ENCODE assay signal across 9 cellular contexts in genomic region chr18:58542426-58543159, GRCh38.
DNase-seq lines count a peak whose midpoint lies in the region; ATAC-seq, FAIRE-seq and TF ChIP-seq lines count a peak whose summit lies in the region.
"Had no signal": no experiment of that assay in that cellular context is flagged by ENCODE, and none has a peak within 500 bp of the region (broad histone marks: within the 10 kb centered on the region; RNA-seq: fewer than 3 reads in every experiment).

No MANE protein-coding gene starts in this region.

- H3K27ac Mint-ChIP-seq in CD8-positive, alpha-beta memory T cell: peak overlapping the region in 5 of 8 donors; percentile 4 to 69 (median 68)

- ATAC-seq in GM21723 (IDR thresholded peaks at IDR 0.05; ENCODE audit: unreplicated experiment): peak; percentile 1
- no peak for ATAC-seq in RWPE2 (ENCODE audit: low read depth)
- peak; percentile 69 for ATAC-seq in left colon
- ATAC-seq in GM19452 (IDR thresholded peaks at IDR 0.05; ENCODE audit: unreplicated experiment): no peak

- intact Hi-C loops in left colon (cut with DNase I, micrococcal nuclease) (no loop called here), lower leg skin (cut with DNase I; ENCODE audit: low total_unique reads) (no loop called here)

- no peaks in the 10 kb centered on the region for H3K9me3 ChIP-seq in CD8-positive, alpha-beta memory T cell (ENCODE audit: low read length)
- H3K9me3 ChIP-seq in RWPE2 (ENCODE audit: severe bottlenecking): no peaks in the 10 kb centered on the region

- TF ChIP-seq POLR2A in lower leg skin (IDR thresholded peaks at IDR 0.05): no peak

- peak overlapping the region in 2 of 7 donors; percentile 27 to 35 for H3K4me3 Mint-ChIP-seq in CD8-positive, alpha-beta memory T cell

- 84 to 85% methylated on average over 7 of the region's 7 CpGs for WGBS in lower leg skin, 2 donors

- H3K27ac ChIP-seq in CD8-positive, alpha-beta memory T cell (ENCODE audit: low read depth, low read length): no peak overlapping the region
- peak overlapping the region; percentile 85 for H3K27ac ChIP-seq in RWPE2 (ENCODE audit: poor library complexity, severe bottlenecking)

- peaks cover 0 to 3% of the 10 kb centered on the region in 2 donors for H3K27me3 Mint-ChIP-seq in CD8-positive, alpha-beta memory T cell

- TF ChIP-seq CTCF in RWPE2 (IDR thresholded peaks at IDR 0.05; ENCODE audit: poor library complexity, severe bottlenecking) (no peak), lower leg skin (IDR thresholded peaks at IDR 0.05) (no peak)

- CTCF ChIA-PET in CD8-positive, alpha-beta memory T cell (lab: Charles Lee): interaction anchor here (0.9 to 3.1 kb wide), 6 partner anchors 11 to 226 kb away, joined by 3 to 19 read pairs (median 4); partner anchors contain the start of gene MALT1

- no peaks in the 10 kb centered on the region for H3K27me3 ChIP-seq in CD8-positive, alpha-beta memory T cell (ENCODE audit: insufficient read depth, low read length, poor library complexity, severe bottlenecking)
- no peaks in the 10 kb centered on the region for H3K27me3 ChIP-seq in RWPE2 (ENCODE audit: insufficient read depth, poor library complexity, severe bottlenecking)

- H3K36me3 Mint-ChIP-seq in CD8-positive, alpha-beta memory T cell: no peaks in the 10 kb centered on the region

- no peak for DNase-seq in CD8-positive, alpha-beta memory T cell
- DNase-seq in RWPE2 (ENCODE audit: low spot score): no peak
- no peak for DNase-seq in left colon
- no peak for DNase-seq in cerebellar cortex (ENCODE audit: low spot score)
- DNase-seq in urothelium cell line (ENCODE audit: low spot score): no peak
- DNase-seq in lower leg skin (ENCODE audit: low spot score in 2 of 2): no peak
- DNase-seq: DMS79 had no signal

- no peaks in the 10 kb centered on the region for H3K9me3 Mint-ChIP-seq in CD8-positive, alpha-beta memory T cell

- H3K36me3 ChIP-seq in CD8-positive, alpha-beta memory T cell (ENCODE audit: insufficient read depth, low read length): no peaks in the 10 kb centered on the region
- H3K36me3 ChIP-seq in RWPE2 (ENCODE audit: low read depth): no peaks in the 10 kb centered on the region

- POLR2A ChIA-PET in CD8-positive, alpha-beta memory T cell (lab: Charles Lee): no interaction called here

- no peak overlapping the region for H3K4me3 ChIP-seq in CD8-positive, alpha-beta memory T cell (ENCODE audit: low read length)
- H3K4me3 ChIP-seq in RWPE2 (ENCODE audit: severe bottlenecking): no peak overlapping the region
- no peak overlapping the region for H3K4me3 ChIP-seq in lower leg skin (ENCODE audit: low read depth, poor library complexity, severe bottlenecking)

- peaks cover 16% of the 10 kb centered on the region for H3K4me1 ChIP-seq in CD8-positive, alpha-beta memory T cell (ENCODE audit: insufficient read depth, low read length)
- peaks cover 30% of the 10 kb centered on the region for H3K4me1 ChIP-seq in RWPE2 (ENCODE audit: insufficient read depth, poor library complexity, severe bottlenecking)

- peaks cover 14 to 32% (median 24%) of the 10 kb centered on the region in 3 donors for H3K4me1 Mint-ChIP-seq in CD8-positive, alpha-beta memory T cell

- FAIRE-seq in urothelium cell line (lab: Jason Lieb, UNC): no peak

Comparison
In these comparisons a context has a peak if more than half of its experiments do, and no peak if none do; other contexts are left out.
1. ATAC-seq: peak in GM21723 (single experiment) and left colon (single experiment); none in RWPE2 (single experiment) and GM19452 (single experiment).